Comparison of ENCODE assay signal across 25 cellular contexts in genomic region chr6:159766923-159767322, GRCh38. TPM values are rescaled to one million over a fixed set of nuclear protein-coding genes. Genes with fewer than 3 reads are reported as not detected.
DNase-seq lines count a peak whose midpoint lies in the region; ATAC-seq, FAIRE-seq and TF ChIP-seq lines count a peak whose summit lies in the region.
"Had no signal": no experiment of that assay in that cellular context is flagged by ENCODE, and none has a peak within 500 bp of the region (broad histone marks: within the 10 kb centered on the region; RNA-seq: fewer than 3 reads in every experiment).

No MANE protein-coding gene starts in this region.

- H4K8ac ChIP-seq in IMR-90 (ENCODE audit: low read depth in 2 of 2, low read length in 2 of 2): no peak overlapping the region
- H4K8ac ChIP-seq in trophoblast cell (ENCODE audit: low read depth, low read length): no peak overlapping the region

- no peaks in the 10 kb centered on the region for H3K9me3 ChIP-seq in IMR-90 (ENCODE audit: control insufficient read depth, insufficient read depth, low read length)
- no peaks in the 10 kb centered on the region for H3K9me3 ChIP-seq in GM12878 (replicated peaks; ENCODE audit: control insufficient read depth, insufficient read depth, low read length)
- H3K9me3 ChIP-seq in trophoblast cell (ENCODE audit: insufficient read depth, low read depth, low read length): no peaks in the 10 kb centered on the region
- H3K9me3 ChIP-seq: SJCRH30 had no signal

- H4K5ac ChIP-seq in IMR-90 (ENCODE audit: low read depth, low read length): no peak overlapping the region

- no peak for TF ChIP-seq POLR2A in IMR-90 (IDR thresholded peaks at IDR 0.05; ENCODE audit: low read depth, low read length)
- no peak for TF ChIP-seq POLR2A in GM12878 (IDR thresholded peaks at IDR 0.05; ENCODE audit: low read depth, low read length)

- H3K9me1 ChIP-seq in IMR-90 (ENCODE audit: insufficient read depth, low read length): peaks cover 7% of the 10 kb centered on the region

- peaks cover 32% of the 10 kb centered on the region for H3K4me1 Mint-ChIP-seq in activated CD4-positive, alpha-beta T cell treated with anti-CD3 and anti-CD28 coated beads, Interleukin-2, amount 10 ng/mL, durations not matched to agents 24 days and 14 days

- H3K36me3 ChIP-seq in IMR-90 (ENCODE audit: control insufficient read depth, insufficient read depth, low read length) (peaks cover 27% of the 10 kb centered on the region), GM12878 (ENCODE audit: control insufficient read depth in 2 of 2, insufficient read depth in 2 of 2, low read length in 1 of 2) (peaks cover 2 to 29% of the 10 kb centered on the region in 2 experiments), trophoblast cell (ENCODE audit: control insufficient read depth in 1 of 2, insufficient read depth in 2 of 2, low read length in 2 of 2) (peaks cover 37 to 58% of the 10 kb centered on the region in 2 experiments)

- no peak overlapping the region for H4K12ac ChIP-seq in trophoblast cell (ENCODE audit: low read depth, low read length)

- H3K9ac ChIP-seq in IMR-90 (ENCODE audit: low read depth, low read length): no peak overlapping the region
- H3K9ac ChIP-seq in GM12878 (ENCODE audit: control insufficient read depth, insufficient read depth, low read length): no peak overlapping the region
- H3K9ac ChIP-seq in trophoblast cell (ENCODE audit: low read length): no peak overlapping the region

- H3K23ac ChIP-seq in IMR-90 (ENCODE audit: low read depth, low read length): no peak overlapping the region
- no peak overlapping the region for H3K23ac ChIP-seq in trophoblast cell (ENCODE audit: low read length)

- H3K56ac ChIP-seq in IMR-90 (ENCODE audit: extremely low read depth, insufficient read depth, low read length): no peak overlapping the region

- no peak overlapping the region for H2BK20ac ChIP-seq in IMR-90 (ENCODE audit: low read depth, low read length)

- in situ Hi-C loops in IMR-90 (cut with MboI; ENCODE audit: low sequenced_read_pairs): loop anchor here (10.0 kb wide), 1 partner anchor 72 kb away; the partner anchor contains the start of gene SOD2
- in situ Hi-C loops in GM12878 (cut with MboI): no loop called here

- H3K18ac ChIP-seq in IMR-90 (ENCODE audit: low read depth, low read length) (no peak overlapping the region), trophoblast cell (ENCODE audit: low read length) (no peak overlapping the region)

- peaks cover 7% of the 10 kb centered on the region for H3K4me1 ChIP-seq in IMR-90 (ENCODE audit: control insufficient read depth, insufficient read depth, low read length)
- peaks cover 5% of the 10 kb centered on the region for H3K4me1 ChIP-seq in GM12878 (ENCODE audit: control insufficient read depth, insufficient read depth, low read length)
- H3K4me1 ChIP-seq in trophoblast cell (ENCODE audit: control insufficient read depth in 1 of 2, insufficient read depth in 2 of 2, low read length in 2 of 2): peaks cover 9 to 13% of the 10 kb centered on the region in 2 experiments

- TF ChIP-seq EP300 in GM12878 (IDR thresholded peaks at IDR 0.05; ENCODE audit: borderline replicate concordance in 1 of 2, control insufficient read depth in 1 of 2, low read depth in 2 of 2, low read length in 2 of 2): no peak

- no peaks in the 10 kb centered on the region for H3K27me3 Mint-ChIP-seq in activated CD4-positive, alpha-beta T cell treated with anti-CD3 and anti-CD28 coated beads, Interleukin-2, amount 10 ng/mL, durations not matched to agents 24 days and 14 days

- RAD21 ChIA-PET in GM12878 (lab: Charles Lee; ENCODE audit: unreplicated experiment): no interaction called here

- H2AFZ ChIP-seq in IMR-90 (replicated peaks; ENCODE audit: low read length, poor library complexity) (no peak overlapping the region), GM12878 (ENCODE audit: control insufficient read depth, low read depth, low read length) (no peak overlapping the region), trophoblast cell (ENCODE audit: insufficient read depth, low read length, poor library complexity) (no peak overlapping the region)
- H2AFZ ChIP-seq: GM23338 had no signal

- H2BK5ac ChIP-seq in IMR-90 (ENCODE audit: low read depth, low read length, poor library complexity, severe bottlenecking) (no peak overlapping the region), trophoblast cell (ENCODE audit: low read depth, low read length, poor library complexity) (no peak overlapping the region)

- CTCF ChIA-PET in IMR-90 (lab: Yijun Ruan, JAX): no interaction called here
- CTCF ChIA-PET in GM12878 (lab: Yijun Ruan, JAX): interaction anchor here (1.6 kb wide), 1 partner anchor 20 kb away, joined by 3 read pairs; no protein-coding TSS in a partner anchor

- no peak overlapping the region for H2AK5ac ChIP-seq in IMR-90 (ENCODE audit: low read depth, low read length)
- no peak overlapping the region for H2AK5ac ChIP-seq in trophoblast cell (ENCODE audit: low read length)

- no peak overlapping the region for H2BK15ac ChIP-seq in IMR-90 (ENCODE audit: low read depth, low read length)

- H3K4me3 ChIP-seq in IMR-90 (ENCODE audit: insufficient read depth, low read depth, low read length): no peak overlapping the region
- no peak overlapping the region for H3K4me3 ChIP-seq in GM12878
- no peak overlapping the region for H3K4me3 ChIP-seq in trophoblast cell (ENCODE audit: low read depth, low read length)
- H3K4me3 ChIP-seq: GM23338, SJCRH30 had no signal

- H2BK120ac ChIP-seq in IMR-90 (ENCODE audit: low read depth, low read length) (no peak overlapping the region), trophoblast cell (ENCODE audit: insufficient read depth, low read length, poor library complexity) (no peak overlapping the region)

- POLR2A ChIA-PET in IMR-90 (lab: Charles Lee; ENCODE audit: unreplicated experiment): no interaction called here
- POLR2A ChIA-PET in GM12878 (lab: Charles Lee): interaction anchor here (1.0 to 1.4 kb wide), 3 partner anchors 15 to 68 kb away, joined by 3 to 4 read pairs (median 3); partner anchors contain the start of gene WTAP

- no peak for TF ChIP-seq CTCF in IMR-90 (conservative IDR thresholded peaks at IDR 0.05; ENCODE audit: low read depth, low read length)
- TF ChIP-seq CTCF in GM12878 (IDR thresholded peaks at IDR 0.05 in 2 of 3, conservative IDR thresholded peaks at IDR 0.05 in 1 of 3; ENCODE audit: control insufficient read depth in 2 of 3, extremely low read depth in 1 of 3, insufficient read depth in 1 of 3, low read depth in 3 of 3, low read length in 3 of 3): no peak

- peaks cover 76% of the 10 kb centered on the region for H3K36me3 Mint-ChIP-seq in activated CD4-positive, alpha-beta T cell treated with anti-CD3 and anti-CD28 coated beads, Interleukin-2, amount 10 ng/mL, durations not matched to agents 24 days and 14 days (ENCODE audit: low read depth)

- H2BK12ac ChIP-seq in trophoblast cell (ENCODE audit: low read length): no peak overlapping the region

- FAIRE-seq in GM12878 (lab: Jason Lieb, UNC): no peak
- FAIRE-seq: HTR-8/SVneo had no signal

- peak overlapping the region; percentile 77 for H3K27ac Mint-ChIP-seq in activated CD4-positive, alpha-beta T cell treated with anti-CD3 and anti-CD28 coated beads, Interleukin-2, amount 10 ng/mL, durations not matched to agents 24 days and 14 days
- H3K27ac Mint-ChIP-seq: GM23338 had no signal

- DNase-seq in activated CD4-positive, alpha-beta T cell treated with anti-CD3 and anti-CD28 coated beads, Interleukin-2, amount 10 ng/mL, durations not matched to agents 24 days and 14 days: no peak
- no peak for DNase-seq in activated CD4-positive, alpha-beta T cell treated with anti-CD3 and anti-CD28 coated beads, Interleukin-2, amount 50 U/mL, for 1 hour
- DNase-seq in IMR-90 (peak; percentile 72), GM12878 (ENCODE audit: low read depth, low spot score) (no peak), trophoblast cell (peak; percentile 60 to 73), globus pallidus (ENCODE audit: low spot score) (no peak), DMS79 (lab: John Stamatoyannopoulos, UW) (no peak)
- DNase-seq: 8988T; COR-L47; DMS53; KBM-7; NCI-H1092; NCI-H2107; NCI-H345; NCI-H69; NK-92 treated with Interleukin-12 subunit alpha and Interleukin-12 subunit beta, amount 100 ng/mL, for 24 hours; OCI-M1; SJCRH30 had no signal

- TF ChIP-seq RAD21 in IMR-90 (IDR thresholded peaks at IDR 0.05; ENCODE audit: low read length): no peak
- TF ChIP-seq RAD21 in GM12878 (IDR thresholded peaks at IDR 0.05; ENCODE audit: insufficient read depth, low read depth, low read length): no peak

- BruUV-seq in IMR-90 (replicated peaks; lab: Mats Ljungman, UMichigan): no TSS peak
- no TSS peak for BruUV-seq in GM12878 (replicated peaks; lab: Mats Ljungman, UMichigan)

- no peak overlapping the region for H3K4ac ChIP-seq in IMR-90 (ENCODE audit: low read depth, low read length)
- no peak overlapping the region for H3K4ac ChIP-seq in trophoblast cell (ENCODE audit: low read depth, low read length)

- intact Hi-C loops in activated CD4-positive, alpha-beta T cell treated with anti-CD3 and anti-CD28 coated beads, Interleukin-2, amount 10 ng/mL, durations not matched to agents 24 days and 14 days (cut with micrococcal nuclease): no loop called here
- intact Hi-C loops in IMR-90 (cut with micrococcal nuclease): no loop called here
- intact Hi-C loops in GM12878 (cut with micrococcal nuclease; ENCODE audit: unreplicated experiment): no loop called here

- H3K4me2 ChIP-seq in IMR-90 (ENCODE audit: low read depth, low read length) (no peak overlapping the region), GM12878 (ENCODE audit: control insufficient read depth, insufficient read depth) (no peak overlapping the region), trophoblast cell (ENCODE audit: low read length) (no peak overlapping the region)
- H3K4me2 ChIP-seq: GM23338 had no signal

- no peak overlapping the region for H2AK9ac ChIP-seq in IMR-90 (replicated peaks; ENCODE audit: low read depth, low read length, poor library complexity)

- no peaks in the 10 kb centered on the region for H3K9me3 Mint-ChIP-seq in activated CD4-positive, alpha-beta T cell treated with anti-CD3 and anti-CD28 coated beads, Interleukin-2, amount 10 ng/mL, durations not matched to agents 24 days and 14 days

- H3K27me3 ChIP-seq in IMR-90 (ENCODE audit: control insufficient read depth, insufficient read depth, low read length): no peaks in the 10 kb centered on the region
- H3K27me3 ChIP-seq in GM12878 (replicated peaks in 1 of 2; ENCODE audit: control insufficient read depth in 2 of 2, insufficient read depth in 2 of 2, low read length in 1 of 2): no peaks in the 10 kb centered on the region
- H3K27me3 ChIP-seq in trophoblast cell (ENCODE audit: insufficient read depth, low read length): no peaks in the 10 kb centered on the region
- H3K27me3 ChIP-seq: SJCRH30 had no signal

- no peak overlapping the region; the same call in 1 of the 2 replicates for H3K14ac ChIP-seq in IMR-90 (replicated peaks; ENCODE audit: low read depth, low read length)
- H3K14ac ChIP-seq in trophoblast cell (ENCODE audit: low read length): no peak overlapping the region

- H3K27ac ChIP-seq in IMR-90 (ENCODE audit: insufficient read depth, low read length): no peak overlapping the region
- H3K27ac ChIP-seq in GM12878 (ENCODE audit: control insufficient read depth, insufficient read depth): no peak overlapping the region
- H3K27ac ChIP-seq in trophoblast cell (ENCODE audit: low read depth, low read length): no peak overlapping the region
- H3K27ac ChIP-seq: C4-2B, RWPE1, SJCRH30 had no signal

- peaks cover 0 to 13% of the 10 kb centered on the region in 2 experiments for H3K79me1 ChIP-seq in IMR-90 (ENCODE audit: low read depth in 1 of 2, low read length in 2 of 2)
- peaks cover 10% of the 10 kb centered on the region for H3K79me1 ChIP-seq in trophoblast cell (ENCODE audit: low read length)

- SMC1A ChIA-PET in GM12878 (lab: Charles Lee; ENCODE audit: uncharacterized antibody, unreplicated experiment): no interaction called here

- dilution Hi-C loops in IMR-90 (cut with HindIII; ENCODE audit: low sequenced_read_pairs, unreplicated experiment): no loop called here

- no peak overlapping the region for H3K4me3 Mint-ChIP-seq in activated CD4-positive, alpha-beta T cell treated with anti-CD3 and anti-CD28 coated beads, Interleukin-2, amount 10 ng/mL, durations not matched to agents 24 days and 14 days
- H3K4me3 Mint-ChIP-seq: GM23338 had no signal

- H3K79me2 ChIP-seq in GM12878 (ENCODE audit: control insufficient read depth, insufficient read depth, low read length) (peaks cover 15% of the 10 kb centered on the region), trophoblast cell (ENCODE audit: control insufficient read depth, insufficient read depth, low read length, poor library complexity) (peaks cover 10% of the 10 kb centered on the region)

- H4K91ac ChIP-seq in IMR-90 (ENCODE audit: insufficient read depth, low read depth, low read length) (no peak overlapping the region), trophoblast cell (ENCODE audit: low read depth, low read length) (no peak overlapping the region)

- ATAC-seq in IMR-90 (ENCODE audit: low read depth) (peak; percentile 8; the same call in 1 of the 2 replicates), GM12878 (no peak), GM18861 (IDR thresholded peaks at IDR 0.05; ENCODE audit: unreplicated experiment) (no peak)
- ATAC-seq: GM23338 had no signal

- H4K20me1 ChIP-seq in IMR-90 (ENCODE audit: insufficient read depth, low read length) (no peaks in the 10 kb centered on the region), GM12878 (ENCODE audit: control insufficient read depth, insufficient read depth) (no peaks in the 10 kb centered on the region)

RNA-seq across cellular contexts. Expression of gene ACAT2, which starts 5.1 kb away (rescaled TPM):
- 85.3 and 88.2 TPM in 2 replicates for total RNA-seq in activated CD4-positive, alpha-beta T cell treated with anti-CD3 and anti-CD28 coated beads, Interleukin-2, amount 10 ng/mL, durations not matched to agents 24 days and 14 days
- total RNA-seq in IMR-90 (2012; rRNA removed) (45.2 and 50.3 TPM in 2 replicates), GM12878 (2014; rRNA removed) (87.9 and 93.3 TPM in 2 replicates), GM12878 (2014; rRNA removed; fragmentation: Illumina TruSeq; extraction: Trizol) (116 and 119 TPM in 2 replicates), GM12878 (2021) (128 and 139 TPM in 2 replicates)
- polyA plus RNA-seq in IMR-90 (2012; rRNA removed) (29.2 and 30.5 TPM in 2 replicates), GM12878 (2011; rRNA removed) (227 and 257 TPM in 2 replicates), GM12878 (2014; fragmentation: Illumina TruSeq; extraction: Trizol) (98.9 and 134 TPM in 2 replicates), GM12878 (2014; fragmentation: Nextera tagmentation; extraction: Ambion mirVana) (100 to 1,000 TPM; 249 to 257 TPM), GM12878 (2014; rRNA removed) (93.4 and 105 TPM in 2 replicates), GM12878 (2016; fragmentation: Nextera tagmentation; extraction: Ambion mirVana) (100 to 1,000 TPM; 137 to 150 TPM)
- 8.8 and 15.7 TPM in 2 replicates for polyA plus RNA-seq in IMR-90 (2012; cell fraction: cytosol; rRNA removed)
- 4.2 and 15.3 TPM in 2 replicates for polyA plus RNA-seq in IMR-90 (2012; cell fraction: nucleus; rRNA removed; ENCODE audit: low replicate concordance)
- 37.0 and 39.7 TPM in 2 replicates for total RNA-seq in GM12878 (2013; cell fraction: nucleolus; rRNA removed)
- polyA plus RNA-seq in GM12878 (2011; ENCODE audit: low read depth): 47.7 TPM
- polyA plus RNA-seq in GM12878 (2011; cell fraction: cytosol; rRNA removed): 105 and 107 TPM in 2 replicates
- 68.8 and 81.2 TPM in 2 replicates for polyA plus RNA-seq in GM12878 (2011; cell fraction: nucleus; rRNA removed)
- 55.3 and 81.1 TPM in 2 replicates for polyA plus RNA-seq in GM12878 (2012)
- 113 and 140 TPM in 2 replicates for polyA minus RNA-seq in GM12878 (2011; rRNA and poly(A)+ RNA removed)
- polyA minus RNA-seq in GM12878 (2011; cell fraction: cytosol; rRNA and poly(A)+ RNA removed): 29.1 and 45.0 TPM in 2 replicates
- 39.4 and 46.5 TPM in 2 replicates for polyA minus RNA-seq in GM12878 (2011; cell fraction: nucleus; rRNA and poly(A)+ RNA removed)
- 85.5 and 90.6 TPM in 2 replicates for polyA plus RNA-seq in trophoblast cell (2013)

RNA-seq across cellular contexts. Expression of gene TCP1, which starts 22.5 kb away (rescaled TPM):
- total RNA-seq in activated CD4-positive, alpha-beta T cell treated with anti-CD3 and anti-CD28 coated beads, Interleukin-2, amount 10 ng/mL, durations not matched to agents 24 days and 14 days: 528 and 531 TPM in 2 replicates
- 576 and 610 TPM in 2 replicates for total RNA-seq in IMR-90 (2012; rRNA removed)
- 119 and 123 TPM in 2 replicates for polyA plus RNA-seq in IMR-90 (2012; rRNA removed)
- polyA plus RNA-seq in IMR-90 (2012; cell fraction: cytosol; rRNA removed): 89.7 and 201 TPM in 2 replicates
- 136 and 202 TPM in 2 replicates for polyA plus RNA-seq in IMR-90 (2012; cell fraction: nucleus; rRNA removed; ENCODE audit: low replicate concordance)
- 171 and 186 TPM in 2 replicates for total RNA-seq in GM12878 (2013; cell fraction: nucleolus; rRNA removed)
- 347 and 350 TPM in 2 replicates for total RNA-seq in GM12878 (2014; rRNA removed)
- total RNA-seq in GM12878 (2014; rRNA removed; fragmentation: Illumina TruSeq; extraction: Trizol): 329 and 350 TPM in 2 replicates
- 306 and 317 TPM in 2 replicates for total RNA-seq in GM12878 (2021)
- polyA plus RNA-seq in GM12878 (2011; ENCODE audit: low read depth): 136 TPM
- 133 and 194 TPM in 2 replicates for polyA plus RNA-seq in GM12878 (2011; rRNA removed)
- 104 and 110 TPM in 2 replicates for polyA plus RNA-seq in GM12878 (2011; cell fraction: cytosol; rRNA removed)
- polyA plus RNA-seq in GM12878 (2011; cell fraction: nucleus; rRNA removed): 182 and 230 TPM in 2 replicates
- polyA plus RNA-seq in GM12878 (2012): 168 and 174 TPM in 2 replicates
- polyA plus RNA-seq in GM12878 (2014; fragmentation: Illumina TruSeq; extraction: Trizol): 294 and 401 TPM in 2 replicates
- polyA plus RNA-seq in GM12878 (2014; fragmentation: Nextera tagmentation; extraction: Ambion mirVana): 100 to 1,000 TPM; 201 to 241 TPM
- polyA plus RNA-seq in GM12878 (2014; rRNA removed): 170 and 172 TPM in 2 replicates
- 100 to 1,000 TPM; 452 to 457 TPM for polyA plus RNA-seq in GM12878 (2016; fragmentation: Nextera tagmentation; extraction: Ambion mirVana)
- polyA minus RNA-seq in GM12878 (2011; rRNA and poly(A)+ RNA removed): 148 and 226 TPM in 2 replicates
- polyA minus RNA-seq in GM12878 (2011; cell fraction: cytosol; rRNA and poly(A)+ RNA removed): 166 and 180 TPM in 2 replicates
- 125 and 214 TPM in 2 replicates for polyA minus RNA-seq in GM12878 (2011; cell fraction: nucleus; rRNA and poly(A)+ RNA removed)
- 141 and 146 TPM in 2 replicates for polyA plus RNA-seq in trophoblast cell (2013)

RNA-seq across cellular contexts. Expression of gene MRPL18, which starts 23.3 kb away (rescaled TPM):
- 106 and 112 TPM in 2 replicates for total RNA-seq in activated CD4-positive, alpha-beta T cell treated with anti-CD3 and anti-CD28 coated beads, Interleukin-2, amount 10 ng/mL, durations not matched to agents 24 days and 14 days
- total RNA-seq in IMR-90 (2012; rRNA removed) (53.4 and 70.5 TPM in 2 replicates), GM12878 (2014; rRNA removed) (98.6 and 104 TPM in 2 replicates), GM12878 (2014; rRNA removed; fragmentation: Illumina TruSeq; extraction: Trizol) (81.9 and 82.3 TPM in 2 replicates), GM12878 (2021) (68.5 and 69.3 TPM in 2 replicates)
- polyA plus RNA-seq in IMR-90 (2012; rRNA removed) (56.8 and 64.1 TPM in 2 replicates), GM12878 (2011; rRNA removed) (108 and 128 TPM in 2 replicates), GM12878 (2014; fragmentation: Illumina TruSeq; extraction: Trizol) (78.8 and 80.0 TPM in 2 replicates), GM12878 (2014; fragmentation: Nextera tagmentation; extraction: Ambion mirVana) (100 to 1,000 TPM; 148 to 203 TPM), GM12878 (2014; rRNA removed) (106 and 124 TPM in 2 replicates), GM12878 (2016; fragmentation: Nextera tagmentation; extraction: Ambion mirVana) (100 to 1,000 TPM; 174 to 177 TPM)
- polyA plus RNA-seq in IMR-90 (2012; cell fraction: cytosol; rRNA removed): 30.1 and 53.9 TPM in 2 replicates
- polyA plus RNA-seq in IMR-90 (2012; cell fraction: nucleus; rRNA removed; ENCODE audit: low replicate concordance): 6.7 and 21.0 TPM in 2 replicates
- total RNA-seq in GM12878 (2013; cell fraction: nucleolus; rRNA removed): 7.2 and 7.7 TPM in 2 replicates
- 27.6 TPM for polyA plus RNA-seq in GM12878 (2011; ENCODE audit: low read depth)
- 71.8 and 90.7 TPM in 2 replicates for polyA plus RNA-seq in GM12878 (2011; cell fraction: cytosol; rRNA removed)
- polyA plus RNA-seq in GM12878 (2011; cell fraction: nucleus; rRNA removed): 56.8 and 59.3 TPM in 2 replicates
- 46.6 and 58.0 TPM in 2 replicates for polyA plus RNA-seq in GM12878 (2012)
- polyA minus RNA-seq in GM12878 (2011; rRNA and poly(A)+ RNA removed): 33.0 and 37.8 TPM in 2 replicates
- 12.4 and 18.0 TPM in 2 replicates for polyA minus RNA-seq in GM12878 (2011; cell fraction: cytosol; rRNA and poly(A)+ RNA removed)
- 11.7 and 14.4 TPM in 2 replicates for polyA minus RNA-seq in GM12878 (2011; cell fraction: nucleus; rRNA and poly(A)+ RNA removed)
- polyA plus RNA-seq in trophoblast cell (2013): 53.3 and 54.2 TPM in 2 replicates

RNA-seq across cellular contexts. Expression of gene PNLDC1, which starts 33.2 kb away (rescaled TPM):
- total RNA-seq in activated CD4-positive, alpha-beta T cell treated with anti-CD3 and anti-CD28 coated beads, Interleukin-2, amount 10 ng/mL, durations not matched to agents 24 days and 14 days: 0.40 and 0.97 TPM in 2 replicates
- total RNA-seq in IMR-90 (2012; rRNA removed): not detected in 2 replicates
- polyA plus RNA-seq in IMR-90 (2012; rRNA removed): not detected in 2 replicates
- not detected in 2 replicates for polyA plus RNA-seq in IMR-90 (2012; cell fraction: cytosol; rRNA removed)
- polyA plus RNA-seq in IMR-90 (2012; cell fraction: nucleus; rRNA removed; ENCODE audit: low replicate concordance): not detected in 2 replicates
- total RNA-seq in GM12878 (2013; cell fraction: nucleolus; rRNA removed): not detected in 2 replicates
- total RNA-seq in GM12878 (2014; rRNA removed): 0.38 TPM in 1 of 2 replicates, not detected in the other
- total RNA-seq in GM12878 (2014; rRNA removed; fragmentation: Illumina TruSeq; extraction: Trizol): 0.09 TPM in 1 of 2 replicates, not detected in the other
- total RNA-seq in GM12878 (2021): 0.19 TPM in 1 of 2 replicates, not detected in the other
- not detected for polyA plus RNA-seq in GM12878 (2011; ENCODE audit: low read depth)
- polyA plus RNA-seq in GM12878 (2011; rRNA removed): 0.07 and 0.08 TPM in 2 replicates
- 0.03 and 0.08 TPM in 2 replicates for polyA plus RNA-seq in GM12878 (2011; cell fraction: cytosol; rRNA removed)
- 0.13 TPM in 2 replicates for polyA plus RNA-seq in GM12878 (2011; cell fraction: nucleus; rRNA removed)
- not detected in 2 replicates for polyA plus RNA-seq in GM12878 (2012)
- polyA plus RNA-seq in GM12878 (2014; fragmentation: Illumina TruSeq; extraction: Trizol): 0.07 TPM in 1 of 2 replicates, not detected in the other
- polyA plus RNA-seq in GM12878 (2014; fragmentation: Nextera tagmentation; extraction: Ambion mirVana): under 1 TPM; 0.09 to 0.16 TPM
- polyA plus RNA-seq in GM12878 (2014; rRNA removed): 0.06 and 0.16 TPM in 2 replicates
- polyA plus RNA-seq in GM12878 (2016; fragmentation: Nextera tagmentation; extraction: Ambion mirVana): under 1 TPM; 0.09 to 0.25 TPM
- polyA minus RNA-seq in GM12878 (2011; rRNA and poly(A)+ RNA removed): not detected in 2 replicates
- not detected in 2 replicates for polyA minus RNA-seq in GM12878 (2011; cell fraction: cytosol; rRNA and poly(A)+ RNA removed)
- not detected in 2 replicates for polyA minus RNA-seq in GM12878 (2011; cell fraction: nucleus; rRNA and poly(A)+ RNA removed)
- 0.37 and 0.43 TPM in 2 replicates for polyA plus RNA-seq in trophoblast cell (2013)
- total RNA-seq: G401, GM23338, MCF 10A, SJCRH30 had no signal
- polyA plus RNA-seq: GM23338 had no signal

RNA-seq across cellular contexts. Expression of gene WTAP, which starts 39.6 kb away (rescaled TPM):
- total RNA-seq in activated CD4-positive, alpha-beta T cell treated with anti-CD3 and anti-CD28 coated beads, Interleukin-2, amount 10 ng/mL, durations not matched to agents 24 days and 14 days: 107 and 109 TPM in 2 replicates
- total RNA-seq in IMR-90 (2012; rRNA removed) (92.3 and 124 TPM in 2 replicates), GM12878 (2014; rRNA removed) (65.1 and 74.3 TPM in 2 replicates), GM12878 (2014; rRNA removed; fragmentation: Illumina TruSeq; extraction: Trizol) (80.8 and 83.8 TPM in 2 replicates), GM12878 (2021) (73.0 and 79.0 TPM in 2 replicates)
- polyA plus RNA-seq in IMR-90 (2012; rRNA removed) (20.1 and 30.2 TPM in 2 replicates), GM12878 (2011; rRNA removed) (38.7 and 52.9 TPM in 2 replicates), GM12878 (2014; fragmentation: Illumina TruSeq; extraction: Trizol) (90.2 and 105 TPM in 2 replicates), GM12878 (2014; fragmentation: Nextera tagmentation; extraction: Ambion mirVana) (100 to 1,000 TPM; 102 to 132 TPM), GM12878 (2014; rRNA removed) (46.7 and 52.0 TPM in 2 replicates), GM12878 (2016; fragmentation: Nextera tagmentation; extraction: Ambion mirVana) (10 to 100 TPM; 82.3 to 95.7 TPM)
- 6.5 and 6.6 TPM in 2 replicates for polyA plus RNA-seq in IMR-90 (2012; cell fraction: cytosol; rRNA removed)
- 3.8 and 25.2 TPM in 2 replicates for polyA plus RNA-seq in IMR-90 (2012; cell fraction: nucleus; rRNA removed; ENCODE audit: low replicate concordance)
- total RNA-seq in GM12878 (2013; cell fraction: nucleolus; rRNA removed): 152 and 161 TPM in 2 replicates
- 48.7 TPM for polyA plus RNA-seq in GM12878 (2011; ENCODE audit: low read depth)
- 19.7 and 25.0 TPM in 2 replicates for polyA plus RNA-seq in GM12878 (2011; cell fraction: cytosol; rRNA removed)
- 25.7 and 27.7 TPM in 2 replicates for polyA plus RNA-seq in GM12878 (2011; cell fraction: nucleus; rRNA removed)
- polyA plus RNA-seq in GM12878 (2012): 59.1 and 59.4 TPM in 2 replicates
- 51.0 and 64.1 TPM in 2 replicates for polyA minus RNA-seq in GM12878 (2011; rRNA and poly(A)+ RNA removed)
- 21.7 and 23.9 TPM in 2 replicates for polyA minus RNA-seq in GM12878 (2011; cell fraction: cytosol; rRNA and poly(A)+ RNA removed)
- 34.9 and 60.9 TPM in 2 replicates for polyA minus RNA-seq in GM12878 (2011; cell fraction: nucleus; rRNA and poly(A)+ RNA removed)
- polyA plus RNA-seq in trophoblast cell (2013): 80.7 and 84.4 TPM in 2 replicates

Comparison
In these comparisons a context has a peak if more than half of its experiments do, and no peak if none do; other contexts are left out.
1. DNase-seq: peak in IMR-90 (single experiment) and trophoblast cell (2 of 2); none in activated CD4-positive, alpha-beta T cell treated with anti-CD3 and anti-CD28 coated beads, Interleukin-2, amount 10 ng/mL, durations not matched to agents 24 days and 14 days (single experiment), activated CD4-positive, alpha-beta T cell treated with anti-CD3 and anti-CD28 coated beads, Interleukin-2, amount 50 U/mL, for 1 hour (single experiment), GM12878 (single experiment), globus pallidus (single experiment) and DMS79 (single experiment).